ENCODE assay signal across 19 cellular contexts in genomic region chr20:50607436-50607835, GRCh38.
A peak's percentile ranks its signal among the peaks of the same experiment; 100 is the strongest.
DNase-seq lines count a peak whose midpoint lies in the region; ATAC-seq and TF ChIP-seq lines count a peak whose summit lies in the region.
"Had no signal": no experiment of that assay in that cellular context is flagged by ENCODE, and none has a peak within 500 bp of the region (broad histone marks: within the 10 kb centered on the region; RNA-seq: fewer than 3 reads in every experiment).

No MANE protein-coding gene starts in this region.

- H3K27me3 Mint-ChIP-seq in endodermal cell (ENCODE audit: insufficient read depth), result no peaks in the 10 kb centered on the region
- H3K27me3 Mint-ChIP-seq in nephron progenitor cell (ENCODE audit: low read depth, poor library complexity), result peaks cover 3% of the 10 kb centered on the region

- H3K36me3 ChIP-seq in RWPE2 (ENCODE audit: low read depth) (no peaks in the 10 kb centered on the region), endodermal cell (ENCODE audit: control insufficient read depth, insufficient read depth, low read length) (no peaks in the 10 kb centered on the region), osteoblast (ENCODE audit: insufficient read depth, low read length) (no peaks in the 10 kb centered on the region)
- H3K36me3 ChIP-seq: BE2C, BLaER1 had no signal

- H3K36me3 Mint-ChIP-seq in endodermal cell (ENCODE audit: low read depth) (no peaks in the 10 kb centered on the region), nephron progenitor cell (ENCODE audit: low read depth) (no peaks in the 10 kb centered on the region)
- H3K36me3 Mint-ChIP-seq: CD14-positive monocyte; CD4-positive, alpha-beta memory T cell; CD4-positive, CD25-positive, alpha-beta regulatory T cell; CD8-positive, alpha-beta memory T cell had no signal

- no peak overlapping the region for H2AFZ ChIP-seq in osteoblast (ENCODE audit: low read length)

- H3K27ac Mint-ChIP-seq in endodermal cell, result no peak overlapping the region
- H3K27ac Mint-ChIP-seq in nephron progenitor cell, result no peak overlapping the region
- H3K27ac Mint-ChIP-seq: CD8-positive, alpha-beta memory T cell had no signal

- TF ChIP-seq CTCF in RWPE2 (IDR thresholded peaks at IDR 0.05; ENCODE audit: poor library complexity, severe bottlenecking) (no peak), endodermal cell (conservative IDR thresholded peaks at IDR 0.05) (no peak), osteoblast (IDR thresholded peaks at IDR 0.05; ENCODE audit: extremely low read depth, low read depth, low read length) (no peak), nephron progenitor cell (IDR thresholded peaks at IDR 0.05) (no peak)

- no peaks in the 10 kb centered on the region for H4K20me1 ChIP-seq in osteoblast (ENCODE audit: insufficient read depth, low read length)
- H4K20me1 ChIP-seq: BLaER1 had no signal

- no peaks in the 10 kb centered on the region for H3K27me3 ChIP-seq in RWPE2 (ENCODE audit: insufficient read depth, poor library complexity, severe bottlenecking)
- H3K27me3 ChIP-seq in endodermal cell (ENCODE audit: control insufficient read depth, insufficient read depth, low read length, poor library complexity, severe bottlenecking), result no peaks in the 10 kb centered on the region
- H3K27me3 ChIP-seq in osteoblast (ENCODE audit: insufficient read depth, low read length), result no peaks in the 10 kb centered on the region
- H3K27me3 ChIP-seq: BE2C, BLaER1 had no signal

- ATAC-seq in RWPE2 (ENCODE audit: low read depth), result peak; percentile 2; the same call in 1 of the 3 replicates
- ATAC-seq in GM18502 (IDR thresholded peaks at IDR 0.05; ENCODE audit: poor library complexity, unreplicated experiment), result no peak
- ATAC-seq in HG03571 (IDR thresholded peaks at IDR 0.05; ENCODE audit: unreplicated experiment), result no peak

- H3K4me1 ChIP-seq in RWPE2 (ENCODE audit: insufficient read depth, poor library complexity, severe bottlenecking), result no peaks in the 10 kb centered on the region
- H3K4me1 ChIP-seq in endodermal cell (ENCODE audit: control insufficient read depth, insufficient read depth, low read length), result no peaks in the 10 kb centered on the region
- peaks cover 3% of the 10 kb centered on the region for H3K4me1 ChIP-seq in osteoblast (ENCODE audit: insufficient read depth, low read length)
- H3K4me1 ChIP-seq: BE2C had no signal

- H3K9me3 ChIP-seq in RWPE2 (ENCODE audit: severe bottlenecking) (no peaks in the 10 kb centered on the region), endodermal cell (ENCODE audit: control insufficient read depth, low read length) (no peaks in the 10 kb centered on the region), osteoblast (ENCODE audit: low read depth, low read length) (no peaks in the 10 kb centered on the region)
- H3K9me3 ChIP-seq: BE2C, BLaER1 had no signal

- H3K27ac ChIP-seq in RWPE2 (ENCODE audit: poor library complexity, severe bottlenecking) (no peak overlapping the region), endodermal cell (ENCODE audit: low read depth, low read length) (no peak overlapping the region), osteoblast (ENCODE audit: low read depth, low read length) (no peak overlapping the region)
- H3K27ac ChIP-seq: BLaER1 had no signal

- H3K4me1 Mint-ChIP-seq in endodermal cell, result peaks cover 4% of the 10 kb centered on the region
- H3K4me1 Mint-ChIP-seq in nephron progenitor cell, result peaks cover 17% of the 10 kb centered on the region
- H3K4me1 Mint-ChIP-seq: CD14-positive monocyte; CD4-positive, CD25-positive, alpha-beta regulatory T cell had no signal

- H3K9ac ChIP-seq in endodermal cell (ENCODE audit: extremely low read depth, low read length, poor library complexity, severe bottlenecking), result no peak overlapping the region
- H3K9ac ChIP-seq: BLaER1 had no signal

- no peak overlapping the region for H3K4me3 Mint-ChIP-seq in endodermal cell
- H3K4me3 Mint-ChIP-seq in nephron progenitor cell, result no peak overlapping the region
- H3K4me3 Mint-ChIP-seq: CD14-positive monocyte; CD4-positive, alpha-beta memory T cell; CD4-positive, CD25-positive, alpha-beta regulatory T cell; CD8-positive, alpha-beta memory T cell had no signal

- WGBS in endodermal cell (ENCODE audit: insufficient coverage in 1 of 2, insufficient read length in 1 of 2), 2 experiments, result 91 to 92% methylated on average over 6 to 9 of the region's 9 CpGs

- no peak overlapping the region for H3K4me3 ChIP-seq in RWPE2 (ENCODE audit: severe bottlenecking)
- no peak overlapping the region for H3K4me3 ChIP-seq in endodermal cell (ENCODE audit: low read length)
- H3K4me3 ChIP-seq in osteoblast (ENCODE audit: insufficient read depth, low read length), result no peak overlapping the region
- H3K4me3 ChIP-seq: BLaER1 had no signal

- no peaks in the 10 kb centered on the region for H3K79me2 ChIP-seq in osteoblast (ENCODE audit: insufficient read depth, low read length)

- H3K9me3 Mint-ChIP-seq in endodermal cell (no peaks in the 10 kb centered on the region), nephron progenitor cell (no peaks in the 10 kb centered on the region)
- H3K9me3 Mint-ChIP-seq: CD4-positive, alpha-beta memory T cell; CD4-positive, CD25-positive, alpha-beta regulatory T cell; CD8-positive, alpha-beta memory T cell had no signal

- DNase-seq in RWPE2 (ENCODE audit: low spot score) (peak; percentile 83), endodermal cell (peak; percentile 27), osteoblast (ENCODE audit: insufficient read length, low spot score, missing footprints) (peak; percentile 73), nephron progenitor cell (no peak)
- DNase-seq: 8988T; ACHN; BE2C; C1 segment of cervical spinal cord; Calu3; CD4-positive, alpha-beta memory T cell; CD4-positive, CD25-positive, alpha-beta regulatory T cell; CD8-positive, alpha-beta memory T cell; COR-L47; DMS79 treated with DMSO at 0.1 percent for 48 hours; GF-D8 had no signal

- H3K4me2 ChIP-seq in osteoblast (ENCODE audit: insufficient read depth, low read length), result no peak overlapping the region
- H3K4me2 ChIP-seq: BLaER1 had no signal
